ENCODE assay signal across 9 cellular contexts in the genomic region with DNA sequence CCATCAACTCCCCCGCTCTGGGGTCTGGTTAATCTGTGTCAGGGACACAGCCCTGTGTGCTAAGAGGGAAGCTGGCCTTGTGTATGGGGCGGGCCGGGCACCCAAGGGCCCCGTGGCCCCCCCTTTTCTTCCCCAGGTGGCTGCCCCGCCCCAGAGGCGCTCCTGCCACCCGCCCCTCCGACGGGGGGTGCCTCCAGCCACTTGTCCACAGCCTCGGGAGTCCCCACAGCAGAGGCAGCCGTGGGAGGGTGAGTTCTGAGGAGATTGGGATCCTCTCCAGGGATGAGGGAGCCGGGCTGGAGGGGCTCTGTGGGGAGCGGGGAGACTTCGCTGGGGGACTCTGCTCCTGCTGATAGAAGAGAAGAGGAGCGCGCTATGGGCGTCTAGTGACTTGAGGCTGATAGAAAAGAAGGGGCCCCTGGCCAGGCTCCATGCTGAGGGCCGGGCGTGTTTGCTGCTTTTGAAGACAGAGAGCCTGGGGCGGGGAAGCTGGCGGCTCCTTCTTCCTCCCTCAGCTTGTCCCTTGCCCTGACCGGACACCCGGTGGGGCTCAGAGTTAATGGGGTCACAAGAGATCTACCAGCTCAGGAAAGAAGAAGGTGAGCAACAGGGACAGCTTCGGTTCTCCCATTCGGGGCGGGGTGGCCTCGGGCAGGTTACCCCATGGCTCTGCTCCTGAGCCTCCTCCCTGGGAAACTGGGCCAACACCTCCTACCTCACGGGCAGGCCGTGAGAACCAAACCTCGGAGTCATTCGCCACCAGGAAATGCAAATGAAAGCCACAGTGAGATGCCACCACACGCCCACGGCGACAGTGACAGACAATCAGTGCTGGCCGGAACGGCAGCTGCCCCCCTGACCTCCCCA.
DNase-seq lines count a peak whose midpoint lies in the region; ATAC-seq, FAIRE-seq and TF ChIP-seq lines count a peak whose summit lies in the region.
"Had no signal": no experiment of that assay in that cellular context is flagged by ENCODE, and none has a peak within 500 bp of the region (broad histone marks: within the 10 kb centered on the region; RNA-seq: fewer than 3 reads in every experiment).

No MANE protein-coding gene starts in this region.

- no peaks in the 10 kb centered on the region for H3K9me3 Mint-ChIP-seq in activated T-helper 17 cell treated with anti-CD3 and anti-CD28 coated beads, Interleukin-2, amount 50 U/mL, for 72 hours

- H3K36me3 Mint-ChIP-seq in activated T-helper 17 cell treated with anti-CD3 and anti-CD28 coated beads, Interleukin-2, amount 50 U/mL, for 72 hours (ENCODE audit: low read depth), result peaks cover 5% of the 10 kb centered on the region

- CTCF ChIA-PET in A549 (lab: Yijun Ruan, JAX), result interaction anchor here (0.9 to 19.4 kb wide), 4 partner anchors 9 to 116 kb away, joined by 3 to 234 read pairs (median 6); no protein-coding TSS in a partner anchor
- CTCF ChIA-PET in GM10248 (lab: Yijun Ruan, JAX), result interaction anchor here (1.1 to 7.1 kb wide), 3 partner anchors 16 to 87 kb away, joined by 3 to 49 read pairs (median 4); no protein-coding TSS in a partner anchor

- WGBS in A549 (ENCODE audit: missing lambda C conversion rate), result 73% methylated on average over 33 of the region's 36 CpGs

- peak overlapping the region; percentile 87 to 93 for H3K27ac ChIP-seq in A549
- no peak overlapping the region for H3K27ac ChIP-seq in mucosa of rectum (ENCODE audit: low read depth in 2 of 2, low read length in 2 of 2)
- H3K27ac ChIP-seq: C4-2B had no signal

- H3K4me1 ChIP-seq in A549 (peaks cover 41% of the 10 kb centered on the region), mucosa of rectum (ENCODE audit: control insufficient read depth in 2 of 2, insufficient read depth in 2 of 2, low read length in 2 of 2) (peaks cover 16 to 19% of the 10 kb centered on the region in 2 donors)

- no peaks in the 10 kb centered on the region for H3K27me3 Mint-ChIP-seq in activated T-helper 17 cell treated with anti-CD3 and anti-CD28 coated beads, Interleukin-2, amount 50 U/mL, for 72 hours

- peak overlapping the region; percentile 83 for H3K4me3 Mint-ChIP-seq in activated T-helper 17 cell treated with anti-CD3 and anti-CD28 coated beads, Interleukin-2, amount 50 U/mL, for 72 hours

- H3K9ac ChIP-seq in mucosa of rectum (ENCODE audit: low read depth in 1 of 2, low read length in 2 of 2), result peak overlapping the region in 1 of 2 donors; percentile 37

- peak overlapping the region; percentile 81 for H3K4me2 ChIP-seq in A549

- no peak for TF ChIP-seq RAD21 in A549 (conservative IDR thresholded peaks at IDR 0.05 in 1 of 2, IDR thresholded peaks at IDR 0.05 in 1 of 2)

- H3K36me3 ChIP-seq in mucosa of rectum (ENCODE audit: control insufficient read depth in 2 of 2, insufficient read depth in 2 of 2, low read length in 2 of 2), result no peaks in the 10 kb centered on the region

- H3K9me3 ChIP-seq in A549 (no peaks in the 10 kb centered on the region), mucosa of rectum (ENCODE audit: control insufficient read depth in 2 of 2, low read length in 2 of 2) (no peaks in the 10 kb centered on the region)

- TF ChIP-seq CTCF in A549 (IDR thresholded peaks at IDR 0.05) (no peak), GM10248 (IDR thresholded peaks at IDR 0.05; ENCODE audit: control extremely low read depth, extremely low read depth, low read depth, missing control alignments) (no peak), foreskin fibroblast (IDR thresholded peaks at IDR 0.05; ENCODE audit: low read depth, low read length) (no peak)

- peak overlapping the region; percentile 94 for H3K27ac Mint-ChIP-seq in activated T-helper 17 cell treated with anti-CD3 and anti-CD28 coated beads, Interleukin-2, amount 50 U/mL, for 72 hours

- TF ChIP-seq POLR2A in A549 (IDR thresholded peaks at IDR 0.05; ENCODE audit: low read length), result no peak

- H3K27me3 ChIP-seq in mucosa of rectum (ENCODE audit: control insufficient read depth in 2 of 2, insufficient read depth in 2 of 2, low read length in 2 of 2), result peaks cover 9 to 13% of the 10 kb centered on the region in 2 donors

- H3K4me1 Mint-ChIP-seq in activated T-helper 17 cell treated with anti-CD3 and anti-CD28 coated beads, Interleukin-2, amount 50 U/mL, for 72 hours, result peaks cover 44% of the 10 kb centered on the region

- intact Hi-C loops in left cardiac atrium (cut with DNase I), result no loop called here

- no peak for TF ChIP-seq EP300 in A549 (IDR thresholded peaks at IDR 0.05)

- POLR2A ChIA-PET in A549 (lab: Yijun Ruan, JAX) (interaction anchor here (0.7 to 2.5 kb wide), 5 partner anchors 28 to 198 kb away, joined by 3 to 25 read pairs (median 10); a partner anchor contains a TSS), GM10248 (lab: Yijun Ruan, JAX) (interaction anchor here (1.8 kb wide), 1 partner anchor 123 kb away, joined by 5 read pairs; a partner anchor contains a TSS)

- ATAC-seq in A549 (peak; percentile 5 to 23; a peak in 4 of 6 replicates), HG03439 (IDR thresholded peaks at IDR 0.05; ENCODE audit: unreplicated experiment) (peak; percentile 45), left cardiac atrium (no peak)
- ATAC-seq in activated T-helper 17 cell treated with anti-CD3 and anti-CD28 coated beads, Interleukin-2, amount 50 U/mL, for 72 hours (replicated peaks), result peak; percentile 44

- no peak for FAIRE-seq in A549 (lab: Jason Lieb, UNC)

- DNase-seq in A549 (ENCODE audit: low read depth in 1 of 2, low spot score in 1 of 2), result no peak
- DNase-seq in GM10248 (ENCODE audit: extremely low spot score), result no peak
- no peak for DNase-seq in DMS79 (lab: John Stamatoyannopoulos, UW)
- DNase-seq in left cardiac atrium, result no peak
- no peak for DNase-seq in foreskin fibroblast

- peak overlapping the region; percentile 35 for H3K4me3 ChIP-seq in A549
- H3K4me3 ChIP-seq in mucosa of rectum (ENCODE audit: low read length in 2 of 2), result peak overlapping the region; percentile 52 to 60
- peak overlapping the region in 1 of 2 donors; percentile 19 for H3K4me3 ChIP-seq in foreskin fibroblast (ENCODE audit: low read depth in 1 of 2, low read length in 2 of 2)

TF ChIP-seq in A549, 52 proteins besides CTCF, POLR2A, EP300 and RAD21:
- no peak for TF ChIP-seq ZSCAN20 (CRISPR knock-in tag; IDR thresholded peaks at IDR 0.05)
- no peak for TF ChIP-seq KDM1A (IDR thresholded peaks at IDR 0.05; ENCODE audit: low read depth)
- TF ChIP-seq GATA3 (IDR thresholded peaks at IDR 0.05; ENCODE audit: borderline replicate concordance), result peak; percentile 0; the same call in 1 of the 2 replicates
TF ChIP-seq in A549: peak in this region for 1.

Comparison
In these comparisons a context has a peak if more than half of its experiments do, and no peak if none do; other contexts are left out.
1. ATAC-seq: peak in A549 (2 of 2), HG03439 (single experiment) and activated T-helper 17 cell treated with anti-CD3 and anti-CD28 coated beads, Interleukin-2, amount 50 U/mL, for 72 hours (single experiment); none in left cardiac atrium (0 of 2).
2. H3K27ac ChIP-seq: peak in A549 (2 of 2); none in mucosa of rectum (0 of 2).